ENCODE assay signal across 8 cellular contexts in genomic region chr14:88551936-88552565, GRCh38. TPM values are rescaled to one million over a fixed set of nuclear protein-coding genes. Genes with fewer than 3 reads are reported as not detected.
DNase-seq lines count a peak whose midpoint lies in the region; ATAC-seq and TF ChIP-seq lines count a peak whose summit lies in the region.

No MANE protein-coding gene starts in this region.

- peak overlapping the region; percentile 66 for H3K4me3 Mint-ChIP-seq in activated naive CD4-positive, alpha-beta T cell treated with anti-CD3 and anti-CD28 coated beads, Interleukin-2, amount 10 ng/mL, durations not matched to agents 7 days and 5 days
- H3K4me3 Mint-ChIP-seq in chondrocyte (ENCODE audit: unreplicated experiment), result peak overlapping the region; percentile 73

- H3K9me3 Mint-ChIP-seq in activated naive CD4-positive, alpha-beta T cell treated with anti-CD3 and anti-CD28 coated beads, Interleukin-2, amount 10 ng/mL, durations not matched to agents 7 days and 5 days, result no peaks in the 10 kb centered on the region
- H3K9me3 Mint-ChIP-seq in activated naive CD4-positive, alpha-beta T cell treated with anti-CD3 and anti-CD28 coated beads, Interleukin-2, amount 50 U/mL, for 72 hours, result no peaks in the 10 kb centered on the region
- H3K9me3 Mint-ChIP-seq in chondrocyte (ENCODE audit: low read depth), result no peaks in the 10 kb centered on the region

- no peak for TF ChIP-seq POLR2A in lower leg skin (IDR thresholded peaks at IDR 0.05)

- H3K27ac Mint-ChIP-seq in activated naive CD4-positive, alpha-beta T cell treated with anti-CD3 and anti-CD28 coated beads, Interleukin-2, amount 10 ng/mL, durations not matched to agents 7 days and 5 days, result no peak overlapping the region
- H3K27ac Mint-ChIP-seq in activated naive CD4-positive, alpha-beta T cell treated with anti-CD3 and anti-CD28 coated beads, Interleukin-2, amount 50 U/mL, for 72 hours, result no peak overlapping the region
- H3K27ac Mint-ChIP-seq in chondrocyte (ENCODE audit: unreplicated experiment), result peak overlapping the region; percentile 75

- CTCF ChIA-PET in activated naive CD4-positive, alpha-beta T cell treated with anti-CD3 and anti-CD28 coated beads, Interleukin-2, amount 10 ng/mL, durations not matched to agents 7 days and 5 days (lab: Charles Lee), result no interaction called here

- intact Hi-C loops in lower leg skin (cut with DNase I; ENCODE audit: low total_unique reads), result no loop called here

- TF ChIP-seq CTCF in chondrocyte (IDR thresholded peaks at IDR 0.05), result no peak
- no peak for TF ChIP-seq CTCF in lower leg skin (IDR thresholded peaks at IDR 0.05)

- peaks cover 32% of the 10 kb centered on the region for H3K4me1 Mint-ChIP-seq in activated naive CD4-positive, alpha-beta T cell treated with anti-CD3 and anti-CD28 coated beads, Interleukin-2, amount 10 ng/mL, durations not matched to agents 7 days and 5 days
- H3K4me1 Mint-ChIP-seq in chondrocyte (ENCODE audit: low read depth), result peaks cover 47% of the 10 kb centered on the region

- H3K27me3 Mint-ChIP-seq in activated naive CD4-positive, alpha-beta T cell treated with anti-CD3 and anti-CD28 coated beads, Interleukin-2, amount 10 ng/mL, durations not matched to agents 7 days and 5 days, result peaks cover 77% of the 10 kb centered on the region
- H3K27me3 Mint-ChIP-seq in chondrocyte (ENCODE audit: low read depth), result no peaks in the 10 kb centered on the region

- 3 to 9% methylated on average over 25 to 26 of the region's 27 CpGs for WGBS in lower leg skin, 2 donors

- H3K36me3 Mint-ChIP-seq in activated naive CD4-positive, alpha-beta T cell treated with anti-CD3 and anti-CD28 coated beads, Interleukin-2, amount 10 ng/mL, durations not matched to agents 7 days and 5 days, result no peaks in the 10 kb centered on the region
- peaks cover 0 to 5% of the 10 kb centered on the region in 2 donors for H3K36me3 Mint-ChIP-seq in activated naive CD4-positive, alpha-beta T cell treated with anti-CD3 and anti-CD28 coated beads, Interleukin-2, amount 50 U/mL, for 72 hours
- peaks cover 9% of the 10 kb centered on the region for H3K36me3 Mint-ChIP-seq in chondrocyte (ENCODE audit: low read depth)

- no peak for DNase-seq in activated naive CD4-positive, alpha-beta T cell treated with anti-CD3 and anti-CD28 coated beads, Interleukin-2, amount 10 ng/mL, durations not matched to agents 7 days and 5 days
- DNase-seq in activated naive CD4-positive, alpha-beta T cell treated with anti-CD3 and anti-CD28 coated beads, Interleukin-2, amount 50 U/mL, for 72 hours (ENCODE audit: low spot score in 2 of 2), result no peak
- DNase-seq in chondrocyte (ENCODE audit: low spot score) (no peak), lower leg skin (ENCODE audit: low spot score in 2 of 2) (no peak), superior temporal gyrus (ENCODE audit: extremely low spot score) (peak; percentile 64)
- DNase-seq in central memory CD4-positive, alpha-beta T cell, result no peak

- ATAC-seq in activated naive CD4-positive, alpha-beta T cell treated with anti-CD3 and anti-CD28 coated beads, Interleukin-2, amount 50 U/mL, for 72 hours, result no peak
- ATAC-seq in GM21529 (IDR thresholded peaks at IDR 0.05; ENCODE audit: unreplicated experiment) (no peak), HG03159 (IDR thresholded peaks at IDR 0.05; ENCODE audit: unreplicated experiment) (no peak)

- peak overlapping the region; percentile 61 for H3K4me3 ChIP-seq in lower leg skin (ENCODE audit: low read depth, poor library complexity, severe bottlenecking)

RNA-seq across cellular contexts. Expression of gene PTPN21, which starts 2.8 kb away (rescaled TPM):
- not detected for total RNA-seq in activated naive CD4-positive, alpha-beta T cell treated with anti-CD3 and anti-CD28 coated beads, Interleukin-2, amount 50 U/mL, for 72 hours
- total RNA-seq in chondrocyte (34.9 to 42.9 TPM (median 40.0 TPM) in 3 replicates), lower leg skin (10 to 100 TPM; 39.5 to 76.9 (median 64.0) TPM)

RNA-seq across cellular contexts. Expression of gene ZC3H14, which starts 10.8 kb away (rescaled TPM):
- 10 to 100 TPM; 40.8 to 45.2 TPM for total RNA-seq in activated naive CD4-positive, alpha-beta T cell treated with anti-CD3 and anti-CD28 coated beads, Interleukin-2, amount 50 U/mL, for 72 hours
- total RNA-seq in chondrocyte (46.7 to 57.8 TPM (median 55.1 TPM) in 3 replicates), lower leg skin (10 to 100 TPM; 45.2 to 54.5 (median 51.4) TPM)

Comparison
In these comparisons a context has a peak if more than half of its experiments do, and no peak if none do; other contexts are left out.
1. RNA of gene PTPN21, which starts 2.8 kb away (total RNA-seq): 39.5 to 76.9 TPM in lower leg skin and 34.9 to 42.9 TPM in chondrocyte; not detected in activated naive CD4-positive, alpha-beta T cell treated with anti-CD3 and anti-CD28 coated beads, Interleukin-2, amount 50 U/mL, for 72 hours; every median in the first group is over 10 times any median in the second.